Comparison of ENCODE assay signal across 15 cellular contexts in the genomic region with DNA sequence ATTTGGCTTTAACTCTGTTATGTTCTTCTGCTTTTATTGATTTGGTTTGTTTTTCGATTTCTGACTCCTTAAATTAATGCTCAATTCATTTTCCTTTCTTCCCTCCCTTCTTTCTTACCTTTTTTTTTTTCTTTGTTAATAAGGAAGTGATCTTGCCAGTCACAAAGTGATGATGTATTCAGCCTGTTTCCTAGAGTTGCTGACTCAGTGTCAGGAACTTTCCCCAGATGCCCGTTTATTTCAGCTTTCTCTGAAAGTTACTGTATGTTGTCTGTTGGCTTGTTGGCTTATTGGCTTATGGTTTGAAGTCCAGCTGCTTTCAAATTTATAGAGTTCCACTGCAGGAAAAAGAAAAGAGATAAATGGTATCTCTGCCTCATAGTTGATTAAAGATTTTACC. TPM values are rescaled to one million over a fixed set of nuclear protein-coding genes. Genes with fewer than 3 reads are reported as not detected.
DNase-seq lines count a peak whose midpoint lies in the region; ATAC-seq and TF ChIP-seq lines count a peak whose summit lies in the region.
"Had no signal": no experiment of that assay in that cellular context is flagged by ENCODE, and none has a peak within 500 bp of the region (broad histone marks: within the 10 kb centered on the region; RNA-seq: fewer than 3 reads in every experiment).

No MANE protein-coding gene starts in this region.

- H3K4me1 Mint-ChIP-seq in activated T-cell treated with anti-CD3 and anti-CD28 coated beads, Interleukin-2, amount 50 U/mL, for 72 hours (ENCODE audit: low read depth) = no peaks in the 10 kb centered on the region
- H3K4me1 Mint-ChIP-seq: activated naive CD8-positive, alpha-beta T cell treated with anti-CD3 and anti-CD28 coated beads, Interleukin-2, amount 10 ng/mL, durations not matched to agents 7 days and 5 days had no signal

- no peak for TF ChIP-seq CTCF in Loucy (conservative IDR thresholded peaks at IDR 0.05; ENCODE audit: low read length)
- TF ChIP-seq CTCF in astrocyte of the spinal cord (IDR thresholded peaks at IDR 0.05; ENCODE audit: low read depth, low read length) = no peak
- TF ChIP-seq CTCF in foreskin keratinocyte (conservative IDR thresholded peaks at IDR 0.05) = no peak

- H3K27ac Mint-ChIP-seq in activated T-cell treated with anti-CD3 and anti-CD28 coated beads, Interleukin-2, amount 50 U/mL, for 72 hours = no peak overlapping the region
- H3K27ac Mint-ChIP-seq: activated naive CD8-positive, alpha-beta T cell treated with anti-CD3 and anti-CD28 coated beads, Interleukin-2, amount 10 ng/mL, durations not matched to agents 7 days and 5 days had no signal

- H3K4me3 ChIP-seq in ACC112 (ENCODE audit: low read depth, low read length) (no peak overlapping the region), Loucy (ENCODE audit: low read length, poor library complexity, severe bottlenecking) (no peak overlapping the region), astrocyte of the spinal cord (ENCODE audit: low read depth, low read length) (no peak overlapping the region)
- H3K4me3 ChIP-seq: coronary artery, esophagus muscularis mucosa, right lobe of liver had no signal

- H3K9me3 ChIP-seq in Loucy (ENCODE audit: insufficient read depth, low read depth, low read length) = no peaks in the 10 kb centered on the region
- H3K9me3 ChIP-seq: esophagus muscularis mucosa, neutrophil, right lobe of liver had no signal

- H3K4me2 ChIP-seq in Loucy (ENCODE audit: low read depth, low read length, poor library complexity, severe bottlenecking) = no peak overlapping the region

- H3K9me2 ChIP-seq in Loucy (replicated peaks; ENCODE audit: low read depth, low read length) = no peaks in the 10 kb centered on the region

- H3K79me2 ChIP-seq in ACC112 (ENCODE audit: control insufficient read depth, insufficient read depth, low read length, unreplicated experiment) (no peaks in the 10 kb centered on the region), Loucy (ENCODE audit: insufficient read depth, low read length) (no peaks in the 10 kb centered on the region)

- H3K4me1 ChIP-seq in ACC112 (ENCODE audit: control insufficient read depth, insufficient read depth, low read length, unreplicated experiment) = peaks cover 26% of the 10 kb centered on the region
- H3K4me1 ChIP-seq in Loucy (ENCODE audit: insufficient read depth, low read length, poor library complexity, severe bottlenecking) = no peaks in the 10 kb centered on the region
- peaks cover 22% of the 10 kb centered on the region for H3K4me1 ChIP-seq in foreskin keratinocyte
- H3K4me1 ChIP-seq: esophagus muscularis mucosa, right lobe of liver had no signal

- no peaks in the 10 kb centered on the region for H3K9me3 Mint-ChIP-seq in activated T-cell treated with anti-CD3 and anti-CD28 coated beads, Interleukin-2, amount 50 U/mL, for 72 hours
- H3K9me3 Mint-ChIP-seq: activated naive CD8-positive, alpha-beta T cell treated with anti-CD3 and anti-CD28 coated beads, Interleukin-2, amount 10 ng/mL, durations not matched to agents 7 days and 5 days had no signal

- ATAC-seq in foreskin keratinocyte = peak; percentile 56
- ATAC-seq in GM19324 (IDR thresholded peaks at IDR 0.05; ENCODE audit: low FRiP score, unreplicated experiment) = no peak
- no peak for ATAC-seq in activated T-cell treated with anti-CD3 and anti-CD28 coated beads, Interleukin-2, amount 50 U/mL, for 72 hours (replicated peaks in 1 of 2)
- ATAC-seq: right lobe of liver had no signal

- no peaks in the 10 kb centered on the region for H3F3A ChIP-seq in Loucy (ENCODE audit: low read depth)

- DNase-seq in astrocyte of the spinal cord (ENCODE audit: low read depth, low spot score) = peak; percentile 31
- peak; percentile 38 to 66 for DNase-seq in foreskin keratinocyte
- no peak for DNase-seq in LoVo (ENCODE audit: low spot score)
- DNase-seq in stimulated activated CD8-positive, alpha-beta memory T cell treated with anti-CD3 and anti-CD28 coated beads, Interleukin-4, amount 100 ng/mL, for 48 hours = no peak
- no peak for DNase-seq in activated T-cell treated with anti-CD3 and anti-CD28 coated beads, Interleukin-2, amount 50 U/mL, for 72 hours
- DNase-seq: activated naive CD8-positive, alpha-beta T cell treated with anti-CD3 and anti-CD28 coated beads, Interleukin-2, amount 10 ng/mL, durations not matched to agents 7 days and 5 days; GOT3; right lobe of liver; stimulated activated naive CD4-positive, alpha-beta T cell treated with Interleukin-2 at 50 U/mL for 16 hours had no signal

- H3K36me3 ChIP-seq in ACC112 (ENCODE audit: insufficient read depth, low read length) (no peaks in the 10 kb centered on the region), Loucy (ENCODE audit: insufficient read depth, low read length) (no peaks in the 10 kb centered on the region)
- H3K36me3 ChIP-seq: esophagus muscularis mucosa, neutrophil, right lobe of liver had no signal

- no peaks in the 10 kb centered on the region for H3K27me3 Mint-ChIP-seq in activated T-cell treated with anti-CD3 and anti-CD28 coated beads, Interleukin-2, amount 50 U/mL, for 72 hours (ENCODE audit: low read depth)

- H3K9ac ChIP-seq in Loucy (ENCODE audit: low read depth, low read length, poor library complexity, severe bottlenecking) = no peak overlapping the region

- H3K36me3 Mint-ChIP-seq in activated T-cell treated with anti-CD3 and anti-CD28 coated beads, Interleukin-2, amount 50 U/mL, for 72 hours (ENCODE audit: insufficient read depth in 2 of 2) = no peaks in the 10 kb centered on the region
- H3K36me3 Mint-ChIP-seq: activated naive CD8-positive, alpha-beta T cell treated with anti-CD3 and anti-CD28 coated beads, Interleukin-2, amount 10 ng/mL, durations not matched to agents 7 days and 5 days had no signal

- H4K20me1 ChIP-seq in Loucy (ENCODE audit: insufficient read depth, low read length, poor library complexity, severe bottlenecking) = no peaks in the 10 kb centered on the region

- H3K27me3 ChIP-seq in ACC112 (ENCODE audit: insufficient read depth, low read length) (no peaks in the 10 kb centered on the region), Loucy (ENCODE audit: insufficient read depth, low read length, poor library complexity, severe bottlenecking) (no peaks in the 10 kb centered on the region), foreskin keratinocyte (no peaks in the 10 kb centered on the region)
- H3K27me3 ChIP-seq: neutrophil, right lobe of liver had no signal

- H2AFZ ChIP-seq in ACC112 (ENCODE audit: low read length, unreplicated experiment) (peak overlapping the region; percentile 99), Loucy (ENCODE audit: low read length) (peak overlapping the region; percentile 58; the same call in 1 of the 2 replicates)

- H3K27ac ChIP-seq in ACC112 (ENCODE audit: low read depth, low read length) (peak overlapping the region; percentile 45), foreskin keratinocyte (no peak overlapping the region)
- H3K27ac ChIP-seq: coronary artery, esophagus muscularis mucosa, neutrophil, right lobe of liver had no signal

- in situ Hi-C loops in astrocyte of the spinal cord (cut with HindIII; ENCODE audit: low sequenced_read_pairs) = no loop called here

- H3K4me3 Mint-ChIP-seq in activated T-cell treated with anti-CD3 and anti-CD28 coated beads, Interleukin-2, amount 50 U/mL, for 72 hours = no peak overlapping the region
- H3K4me3 Mint-ChIP-seq: activated naive CD8-positive, alpha-beta T cell treated with anti-CD3 and anti-CD28 coated beads, Interleukin-2, amount 10 ng/mL, durations not matched to agents 7 days and 5 days had no signal

RNA-seq across cellular contexts. Expression of gene SLC6A15, which starts 12.4 kb away (rescaled TPM):
- 29.6 and 38.8 TPM in 2 replicates for total RNA-seq in foreskin keratinocyte
- polyA plus RNA-seq in foreskin keratinocyte = 13.1 and 14.5 TPM in 2 replicates
- total RNA-seq in activated T-cell treated with anti-CD3 and anti-CD28 coated beads, Interleukin-2, amount 50 U/mL, for 72 hours = under 1 TPM; 0.30 to 0.41 TPM
- total RNA-seq: activated naive CD8-positive, alpha-beta T cell treated with anti-CD3 and anti-CD28 coated beads, Interleukin-2, amount 10 ng/mL, durations not matched to agents 7 days and 5 days; right lobe of liver had no signal

Comparison
In these comparisons a context has a peak if more than half of its experiments do, and no peak if none do; other contexts are left out.
1. DNase-seq: peak in astrocyte of the spinal cord (single experiment) and foreskin keratinocyte (2 of 2); none in LoVo (single experiment), stimulated activated CD8-positive, alpha-beta memory T cell treated with anti-CD3 and anti-CD28 coated beads, Interleukin-4, amount 100 ng/mL, for 48 hours (single experiment) and activated T-cell treated with anti-CD3 and anti-CD28 coated beads, Interleukin-2, amount 50 U/mL, for 72 hours (0 of 2).
2. RNA of gene SLC6A15, which starts 12.4 kb away (total RNA-seq): 29.6 to 38.8 TPM in foreskin keratinocyte; 0.30 to 0.41 TPM in activated T-cell treated with anti-CD3 and anti-CD28 coated beads, Interleukin-2, amount 50 U/mL, for 72 hours; every median in the first group is over 10 times any median in the second.